Comparison of ENCODE assay signal across 21 cellular contexts in the genomic region with DNA sequence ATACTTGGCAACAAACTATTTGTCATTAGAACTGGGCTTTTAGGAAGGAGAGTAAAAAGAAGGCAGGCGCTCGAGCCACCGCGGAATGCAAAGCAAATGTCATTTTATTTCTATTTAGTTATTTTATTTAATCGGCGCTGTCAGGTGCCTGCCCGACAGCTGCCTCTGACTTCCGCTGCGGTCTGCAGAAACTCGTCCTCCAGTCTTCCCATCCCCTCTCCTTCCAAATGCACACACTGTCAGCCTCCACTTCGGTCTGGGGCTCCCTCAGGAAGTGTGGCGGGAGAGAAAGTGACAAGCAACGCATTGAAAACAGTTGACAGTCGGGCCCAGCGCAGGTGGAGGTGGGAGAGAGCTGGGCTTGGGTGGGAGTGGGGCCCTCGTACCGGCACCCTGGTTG. TPM values are rescaled to one million over a fixed set of nuclear protein-coding genes. Genes with fewer than 3 reads are reported as not detected.
"Had no signal": no experiment of that assay in that cellular context is flagged by ENCODE, and none has a peak within 500 bp of the region (broad histone marks: within the 10 kb centered on the region; RNA-seq: fewer than 3 reads in every experiment).

No MANE protein-coding gene starts in this region.

- H3K27ac Mint-ChIP-seq: immature natural killer cell; memory B cell; mesothelial cell of epicardium; natural killer cell; stimulated activated effector memory CD8-positive, alpha-beta T cell treated with anti-CD3 and anti-CD28 coated beads, Interleukin-12 subunit alpha, Interleukin-12 subunit beta, amount 100 ng/mL, for 72 hours; type B pancreatic cell had no signal

- H3K4me1 ChIP-seq: heart right ventricle, left ventricle myocardium inferior, lower lobe of right lung, psoas muscle, right lobe of liver, suprapubic skin, thyroid gland, uterus had no signal

- H3K4me1 Mint-ChIP-seq: immature natural killer cell; memory B cell; natural killer cell; stimulated activated effector memory CD8-positive, alpha-beta T cell treated with anti-CD3 and anti-CD28 coated beads, Interleukin-12 subunit alpha, Interleukin-12 subunit beta, amount 100 ng/mL, for 72 hours had no signal

- H3K27me3 ChIP-seq: right lobe of liver, suprapubic skin, thyroid gland, uterus had no signal

- H3K4me3 Mint-ChIP-seq: immature natural killer cell; memory B cell; mesothelial cell of epicardium; natural killer cell; stimulated activated effector memory CD8-positive, alpha-beta T cell treated with anti-CD3 and anti-CD28 coated beads, Interleukin-12 subunit alpha, Interleukin-12 subunit beta, amount 100 ng/mL, for 72 hours; type B pancreatic cell had no signal

- H3K4me3 ChIP-seq: heart right ventricle, left ventricle myocardium inferior, lower lobe of right lung, psoas muscle, right lobe of liver, suprapubic skin, thyroid gland, uterus had no signal

- H3K9me3 ChIP-seq: heart right ventricle, left ventricle myocardium inferior, lower lobe of right lung, psoas muscle, right lobe of liver, suprapubic skin, thyroid gland, uterus had no signal

- H3K27ac ChIP-seq: dorsolateral prefrontal cortex, heart right ventricle, left ventricle myocardium inferior, lower lobe of right lung, psoas muscle, right lobe of liver, suprapubic skin, thyroid gland, uterus had no signal

- H3K36me3 ChIP-seq: uterus had no signal

- ATAC-seq: esophagus mucosa; heart right ventricle; lower lobe of right lung; natural killer cell; psoas muscle; right lobe of liver; stimulated activated effector memory CD8-positive, alpha-beta T cell treated with anti-CD3 and anti-CD28 coated beads, Interleukin-12 subunit alpha, Interleukin-12 subunit beta, amount 100 ng/mL, for 72 hours; stimulated activated naive CD8-positive, alpha-beta T cell treated with anti-CD3 and anti-CD28 coated beads, Interleukin-15, Interleukin-2, amounts not matched to agents 100 U/mL and 50 U/mL, for 24 hours had no signal

- DNase-seq: cortex of kidney; dorsolateral prefrontal cortex; effector memory CD4-positive, alpha-beta T cell; heart right ventricle; immature natural killer cell; left ventricle myocardium inferior; lower lobe of right lung; natural killer cell; psoas muscle; right lobe of liver; stimulated activated CD4-positive, alpha-beta T cell treated with anti-CD3 and anti-CD28 coated beads, Interleukin-4, amount 100 ng/mL, for 1 hour; stimulated activated CD8-positive, alpha-beta memory T cell treated with anti-CD3 and anti-CD28 coated beads, Interleukin-4, amount 100 ng/mL, for 48 hours; stimulated activated naive CD8-positive, alpha-beta T cell treated with anti-CD3 and anti-CD28 coated beads, Interleukin-15, Interleukin-2, amounts not matched to agents 100 U/mL and 50 U/mL, for 24 hours; thyroid gland; uterus had no signal

- H3K36me3 Mint-ChIP-seq: immature natural killer cell; memory B cell; natural killer cell; stimulated activated effector memory CD8-positive, alpha-beta T cell treated with anti-CD3 and anti-CD28 coated beads, Interleukin-12 subunit alpha, Interleukin-12 subunit beta, amount 100 ng/mL, for 72 hours; type B pancreatic cell had no signal

- H3K9me3 Mint-ChIP-seq: immature natural killer cell; memory B cell; mesothelial cell of epicardium; natural killer cell; stimulated activated effector memory CD8-positive, alpha-beta T cell treated with anti-CD3 and anti-CD28 coated beads, Interleukin-12 subunit alpha, Interleukin-12 subunit beta, amount 100 ng/mL, for 72 hours; type B pancreatic cell had no signal

RNA-seq across cellular contexts. Expression of a gene that starts 29.4 kb away (rescaled TPM):
- polyA plus RNA-seq: immature natural killer cell had no signal
